ENCODE assay signal across 8 cellular contexts in genomic region chr7:5822742-5823503, GRCh38. TPM values are rescaled to one million over a fixed set of nuclear protein-coding genes. Genes with fewer than 3 reads are reported as not detected.
DNase-seq lines count a peak whose midpoint lies in the region; ATAC-seq and TF ChIP-seq lines count a peak whose summit lies in the region.

No MANE protein-coding gene starts in this region.

- ATAC-seq in HG02678 (IDR thresholded peaks at IDR 0.05; ENCODE audit: unreplicated experiment), result peak; percentile 100

- no peaks in the 10 kb centered on the region for H3K27me3 ChIP-seq in cardiac muscle cell
- H3K27me3 ChIP-seq in parathyroid adenoma (ENCODE audit: control insufficient read depth, insufficient read depth, low read length), result no peaks in the 10 kb centered on the region
- H3K27me3 ChIP-seq in tibial nerve, result no peaks in the 10 kb centered on the region

- H3K4me3 ChIP-seq in cardiac muscle cell (peak overlapping the region; percentile 72), parathyroid adenoma (ENCODE audit: low read depth, low read length) (peak overlapping the region; percentile 86), tibial nerve (peak overlapping the region; percentile 57 to 66 (median 62))

- 0 to 1% methylated on average over 31 of the region's 39 CpGs for WGBS in tibial nerve, 2 donors

- H3K4me2 ChIP-seq in parathyroid adenoma (ENCODE audit: low read length), result peak overlapping the region; percentile 93

- H2AFZ ChIP-seq in parathyroid adenoma, result peak overlapping the region; percentile 98

- H3K36me3 ChIP-seq in cardiac muscle cell (no peaks in the 10 kb centered on the region), parathyroid adenoma (ENCODE audit: control insufficient read depth, insufficient read depth, low read length) (no peaks in the 10 kb centered on the region), tibial nerve (no peaks in the 10 kb centered on the region)

- H3K27ac ChIP-seq in cardiac muscle cell (peak overlapping the region; percentile 80), parathyroid adenoma (peak overlapping the region; percentile 69), tibial nerve (peak overlapping the region; percentile 63 to 90 (median 76))

- DNase-seq in NCI-H1105 treated with DMSO at 0.1 percent for 48 hours (lab: John Stamatoyannopoulos, UW) (peak; percentile 88), SKM-1 treated with dmso at 0.1 percent for 144 hours (lab: John Stamatoyannopoulos, UW; ENCODE audit: unreplicated experiment) (peak; percentile 92), cardiac muscle cell (ENCODE audit: low read depth in 1 of 2, low spot score in 1 of 2) (peak; percentile 94), tibial nerve (ENCODE audit: low spot score in 2 of 2) (peak; percentile 91 to 93)
- DNase-seq in activated naive CD8-positive, alpha-beta T cell treated with anti-CD3 and anti-CD28 coated beads, Interleukin-2, amount 50 U/mL, for 16 hours (ENCODE audit: low read depth, low spot score), result peak; percentile 95

- TF ChIP-seq POLR2A in tibial nerve (IDR thresholded peaks at IDR 0.05), result peak in 1 of 2 donors; percentile 60

- TF ChIP-seq EP300 in tibial nerve (IDR thresholded peaks at IDR 0.05), result peak; percentile 65 to 81

- H3K4me1 ChIP-seq in cardiac muscle cell (ENCODE audit: low read depth), result no peaks in the 10 kb centered on the region
- H3K4me1 ChIP-seq in parathyroid adenoma, result peaks cover 6% of the 10 kb centered on the region
- H3K4me1 ChIP-seq in tibial nerve, result peaks cover 0 to 17% (median 4%) of the 10 kb centered on the region in 4 donors

- H3K79me2 ChIP-seq in parathyroid adenoma, result no peaks in the 10 kb centered on the region

- H3K9me3 ChIP-seq in cardiac muscle cell (ENCODE audit: low read depth), result no peaks in the 10 kb centered on the region
- no peaks in the 10 kb centered on the region for H3K9me3 ChIP-seq in parathyroid adenoma (ENCODE audit: control insufficient read depth, low read length)
- no peaks in the 10 kb centered on the region for H3K9me3 ChIP-seq in tibial nerve

- H3K9ac ChIP-seq in parathyroid adenoma, result no peak overlapping the region

- peak; percentile 28; the same call in 2 of the 3 replicates for TF ChIP-seq CTCF in GM12872 (IDR thresholded peaks at IDR 0.05; ENCODE audit: insufficient read depth, low read depth, low read length)
- no peak for TF ChIP-seq CTCF in cardiac muscle cell (IDR thresholded peaks at IDR 0.05; ENCODE audit: low read depth, low read length)
- no peak for TF ChIP-seq CTCF in parathyroid adenoma (IDR thresholded peaks at IDR 0.05)
- TF ChIP-seq CTCF in tibial nerve (IDR thresholded peaks at IDR 0.05), result peak in 3 of 5 experiments; percentile 11 to 73 (median 62)

RNA-seq across cellular contexts. Expression of gene RNF216, which starts 41.5 kb away (rescaled TPM):
- total RNA-seq in cardiac muscle cell (40.3 and 40.5 TPM in 2 replicates), tibial nerve (10 to 100 TPM; 33.5 to 43.8 (median 36.9) TPM)
- polyA plus RNA-seq in cardiac muscle cell, result 37.6 and 38.5 TPM in 2 replicates

RNA-seq across cellular contexts. Expression of gene OCM, which starts 57.7 kb away (rescaled TPM):
- total RNA-seq in cardiac muscle cell, result not detected in 2 replicates
- 0.48 and 1.1 TPM in 2 replicates for polyA plus RNA-seq in cardiac muscle cell
- total RNA-seq in tibial nerve, result not detected

Comparison
In these comparisons a context has a peak if more than half of its experiments do, and no peak if none do; other contexts are left out.
1. Peak in every context shown above with its lines: DNase-seq, ATAC-seq, H3K4me3 ChIP-seq and H3K27ac ChIP-seq.
2. CTCF ChIP-seq: peak in GM12872 (single experiment) and tibial nerve (3 of 5); none in cardiac muscle cell (single experiment) and parathyroid adenoma (single experiment).